ENCODE assay signal across 1 cellular context in genomic region chr17:59151591-59151990, GRCh38.
TF ChIP-seq lines count a peak whose summit lies in the region.

No MANE protein-coding gene starts in this region.

TF ChIP-seq in GM23338, 12 proteins besides CTCF, POLR2A, EP300 and RAD21 (continued from another document):
- no peak for TF ChIP-seq STAT1 (IDR thresholded peaks at IDR 0.05; ENCODE audit: unreplicated experiment)
- no peak for TF ChIP-seq POLR2AphosphoS5 (IDR thresholded peaks at IDR 0.05; ENCODE audit: low read depth)
- no peak for TF ChIP-seq ETS1 (IDR thresholded peaks at IDR 0.05)
- TF ChIP-seq EZH2phosphoT487 (IDR thresholded peaks at IDR 0.05; ENCODE audit: unreplicated experiment): no peak
- no peak for TF ChIP-seq EZH2 (IDR thresholded peaks at IDR 0.05; ENCODE audit: low read depth, unreplicated experiment)
- TF ChIP-seq JUNB (IDR thresholded peaks at IDR 0.05; ENCODE audit: unreplicated experiment): no peak
